Comparison of ENCODE assay signal across 13 cellular contexts in genomic region chr7:380724-381210, GRCh38.
DNase-seq lines count a peak whose midpoint lies in the region; ATAC-seq and TF ChIP-seq lines count a peak whose summit lies in the region.
"Had no signal": no experiment of that assay in that cellular context is flagged by ENCODE, and none has a peak within 500 bp of the region (broad histone marks: within the 10 kb centered on the region; RNA-seq: fewer than 3 reads in every experiment).

No MANE protein-coding gene starts in this region.

- H3K27me3 ChIP-seq in lower lobe of right lung (ENCODE audit: low read depth) = peaks cover 8% of the 10 kb centered on the region

- peaks cover 9 to 12% of the 10 kb centered on the region in 2 donors for H3K9me3 Mint-ChIP-seq in stimulated activated naive CD8-positive, alpha-beta T cell treated with anti-CD3 and anti-CD28 coated beads, Interleukin-15, amount 100 ng/mL, for 72 hours

- peaks cover 14% of the 10 kb centered on the region for H3K9me3 ChIP-seq in lower lobe of right lung

- H3K4me1 Mint-ChIP-seq in stimulated activated naive CD8-positive, alpha-beta T cell treated with anti-CD3 and anti-CD28 coated beads, Interleukin-15, amount 100 ng/mL, for 72 hours = peaks cover 43% of the 10 kb centered on the region

- peaks cover 29% of the 10 kb centered on the region for H3K4me1 ChIP-seq in lower lobe of right lung

- H3K4me3 Mint-ChIP-seq in stimulated activated naive CD8-positive, alpha-beta T cell treated with anti-CD3 and anti-CD28 coated beads, Interleukin-15, amount 100 ng/mL, for 72 hours = peak overlapping the region in 1 of 2 donors; percentile 71

- ATAC-seq in stimulated activated naive CD8-positive, alpha-beta T cell treated with anti-CD3 and anti-CD28 coated beads, Interleukin-15, amount 100 ng/mL, for 72 hours = peak; percentile 39
- ATAC-seq in stimulated activated naive CD8-positive, alpha-beta T cell treated with anti-CD3 and anti-CD28 coated beads, Interleukin-15, Interleukin-2, amounts not matched to agents 100 U/mL and 50 U/mL, for 24 hours = no peak
- ATAC-seq in lower lobe of right lung (no peak), GM21825 (IDR thresholded peaks at IDR 0.05; ENCODE audit: unreplicated experiment) (no peak), HG02840 (IDR thresholded peaks at IDR 0.05; ENCODE audit: low FRiP score, unreplicated experiment) (no peak)

- peak in 1 of 2 donors; percentile 8 for DNase-seq in stimulated activated naive CD8-positive, alpha-beta T cell treated with anti-CD3 and anti-CD28 coated beads, Interleukin-15, amount 100 ng/mL, for 72 hours
- no peak for DNase-seq in stimulated activated naive CD8-positive, alpha-beta T cell treated with anti-CD3 and anti-CD28 coated beads, Interleukin-15, Interleukin-2, amounts not matched to agents 100 U/mL and 50 U/mL, for 24 hours
- peak; percentile 56 for DNase-seq in activated CD8-positive, alpha-beta memory T cell treated with anti-CD3 and anti-CD28 coated beads, Interleukin-2, amount 50 U/mL, for 48 hours
- DNase-seq in lower lobe of right lung = peak; percentile 37
- no peak for DNase-seq in central memory CD4-positive, alpha-beta T cell
- DNase-seq in NOMO-1 treated with dmso at 0.1 percent for 144 hours (lab: John Stamatoyannopoulos, UW; ENCODE audit: unreplicated experiment) = no peak
- DNase-seq: KBM-7; kidney glomerular epithelial cell; NCI-H446 treated with DMSO at 0.1 percent for 48 hours; OCI-M1; stimulated activated CD4-positive, alpha-beta T cell treated with anti-CD3 and anti-CD28 coated beads, Interleukin-2, amount 100 ng/mL, for 48 hours had no signal

- no peak overlapping the region for H3K27ac ChIP-seq in lower lobe of right lung

- TF ChIP-seq CTCF in lower lobe of right lung (IDR thresholded peaks at IDR 0.05) = no peak

- no peaks in the 10 kb centered on the region for H3K27me3 Mint-ChIP-seq in stimulated activated naive CD8-positive, alpha-beta T cell treated with anti-CD3 and anti-CD28 coated beads, Interleukin-15, amount 100 ng/mL, for 72 hours

- intact Hi-C loops in lower lobe of right lung (cut with DNase I) = no loop called here

- H3K4me3 ChIP-seq in lower lobe of right lung = no peak overlapping the region

- H3K36me3 ChIP-seq in lower lobe of right lung = no peaks in the 10 kb centered on the region

- H3K27ac Mint-ChIP-seq in stimulated activated naive CD8-positive, alpha-beta T cell treated with anti-CD3 and anti-CD28 coated beads, Interleukin-15, amount 100 ng/mL, for 72 hours = no peak overlapping the region

Comparison
In these comparisons a context has a peak if more than half of its experiments do, and no peak if none do; other contexts are left out.
1. DNase-seq: peak in activated CD8-positive, alpha-beta memory T cell treated with anti-CD3 and anti-CD28 coated beads, Interleukin-2, amount 50 U/mL, for 48 hours (single experiment) and lower lobe of right lung (single experiment); none in stimulated activated naive CD8-positive, alpha-beta T cell treated with anti-CD3 and anti-CD28 coated beads, Interleukin-15, Interleukin-2, amounts not matched to agents 100 U/mL and 50 U/mL, for 24 hours (single experiment), central memory CD4-positive, alpha-beta T cell (single experiment) and NOMO-1 treated with dmso at 0.1 percent for 144 hours (single experiment).